Comparison of ENCODE assay signal across 8 cellular contexts in the genomic region with DNA sequence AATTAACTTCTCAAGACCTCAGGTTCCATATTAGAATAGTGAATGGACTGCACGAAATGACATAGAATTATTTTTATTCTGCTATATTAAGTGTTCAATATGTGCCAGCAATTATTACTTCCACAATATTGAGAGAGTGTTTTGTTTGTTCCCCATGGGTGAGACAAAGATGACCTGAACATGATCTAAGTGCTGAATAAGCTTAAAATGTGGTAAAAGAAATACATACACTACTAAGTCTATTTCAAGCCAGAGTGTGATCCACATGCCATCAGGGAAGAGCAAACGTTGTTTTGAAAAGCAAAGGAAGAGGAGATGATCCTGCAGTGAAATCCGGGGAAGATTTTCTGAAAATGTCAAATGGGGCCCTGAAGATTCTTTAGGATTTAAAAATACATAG.
"Had no signal": no experiment of that assay in that cellular context is flagged by ENCODE, and none has a peak within 500 bp of the region (broad histone marks: within the 10 kb centered on the region; RNA-seq: fewer than 3 reads in every experiment).

No MANE protein-coding gene starts in this region.

- H3K4me2 ChIP-seq: GM23338, KMS-11 had no signal

- ATAC-seq: GM23338 had no signal

- H3K9ac ChIP-seq: KMS-11 had no signal

- H3K27ac ChIP-seq: KMS-11 had no signal

- H2AFZ ChIP-seq: GM23338 had no signal

- DNase-seq: H9, HCEC 1CT, KBM-7 had no signal

- H3K4me3 ChIP-seq: GM23338 had no signal

- FAIRE-seq: H1, H54, HTR-8/SVneo had no signal
